Comparison of ENCODE assay signal across 8 cellular contexts in genomic region chr12:12716151-12716844, GRCh38. TPM values are rescaled to one million over a fixed set of nuclear protein-coding genes. Genes with fewer than 3 reads are reported as not detected.
A peak's percentile ranks its signal among the peaks of the same experiment; 100 is the strongest.
DNase-seq lines count a peak whose midpoint lies in the region; ATAC-seq and TF ChIP-seq lines count a peak whose summit lies in the region.

No MANE protein-coding gene starts in this region.

- H3K36me3 Mint-ChIP-seq in activated naive CD8-positive, alpha-beta T cell treated with anti-CD3 and anti-CD28 coated beads, Interleukin-2, amount 50 U/mL, for 24 hours (ENCODE audit: low read depth): peaks cover 33% of the 10 kb centered on the region

- H3K27me3 Mint-ChIP-seq in activated naive CD8-positive, alpha-beta T cell treated with anti-CD3 and anti-CD28 coated beads, Interleukin-2, amount 50 U/mL, for 24 hours: no peaks in the 10 kb centered on the region

- peaks cover 49 to 53% of the 10 kb centered on the region in 2 donors for H3K4me1 ChIP-seq in gastrocnemius medialis

- in situ Hi-C loops in gastrocnemius medialis (cut with MboI; ENCODE audit: low sequenced_read_pairs in 4 of 4): loop anchor here in 2 of 4 donors (25.0 kb wide), 2 partner anchors 329 to 354 kb away; partner anchors contain the start of genes BORCS5 (in 1 of the 2) and MANSC1 (in 1 of the 2)

- H3K9me3 ChIP-seq in KOPT-K1 (ENCODE audit: insufficient read depth, low read length, poor library complexity, severe bottlenecking): no peaks in the 10 kb centered on the region
- H3K9me3 ChIP-seq in gastrocnemius medialis: no peaks in the 10 kb centered on the region

- peak overlapping the region; percentile 72 to 99 (median 92) for H3K4me3 ChIP-seq in gastrocnemius medialis

- TF ChIP-seq POLR2A in gastrocnemius medialis (IDR thresholded peaks at IDR 0.05): no peak

- H3K27ac ChIP-seq in KOPT-K1 (ENCODE audit: low read depth, low read length, poor library complexity, severe bottlenecking) (peak overlapping the region; percentile 94), gastrocnemius medialis (peak overlapping the region; percentile 96 to 99 (median 98))

- peak in 1 of 5 experiments; percentile 2 for TF ChIP-seq CTCF in gastrocnemius medialis (IDR thresholded peaks at IDR 0.05 in 4 of 5, conservative IDR thresholded peaks at IDR 0.05 in 1 of 5)

- no peaks in the 10 kb centered on the region for H3K9me3 Mint-ChIP-seq in activated naive CD8-positive, alpha-beta T cell treated with anti-CD3 and anti-CD28 coated beads, Interleukin-2, amount 50 U/mL, for 24 hours

- H3K27ac Mint-ChIP-seq in activated naive CD8-positive, alpha-beta T cell treated with anti-CD3 and anti-CD28 coated beads, Interleukin-2, amount 50 U/mL, for 24 hours: peak overlapping the region; percentile 89

- intact Hi-C loops in gastrocnemius medialis (cut with DNase I; ENCODE audit: low total_unique reads): loop anchor here (2.0 to 5.0 kb wide), 4 partner anchors 19 to 1994 kb away; partner anchors contain the start of genes APOLD1, ETV6, GPR19 and YBX3

- H3K27me3 ChIP-seq in gastrocnemius medialis: no peaks in the 10 kb centered on the region

- DNase-seq in EL: peak; percentile 49
- DNase-seq in activated naive CD8-positive, alpha-beta T cell treated with anti-CD3 and anti-CD28 coated beads, Interleukin-2, amount 50 U/mL, for 24 hours: no peak
- DNase-seq in hippocampal formation (lab: John Stamatoyannopoulos, UW): peak; percentile 42 to 62
- no peak for DNase-seq in gastrocnemius medialis
- no peak for DNase-seq in activated CD4-positive, CD25-positive, alpha-beta regulatory T cell treated with anti-CD3 and anti-CD28 coated beads, Interleukin-2, amount 50 U/mL, for 72 hours
- DNase-seq in AG08395 (ENCODE audit: low spot score): no peak

- peak overlapping the region; percentile 77 for H3K4me3 Mint-ChIP-seq in activated naive CD8-positive, alpha-beta T cell treated with anti-CD3 and anti-CD28 coated beads, Interleukin-2, amount 50 U/mL, for 24 hours

- ATAC-seq in activated naive CD8-positive, alpha-beta T cell treated with anti-CD3 and anti-CD28 coated beads, Interleukin-2, amount 50 U/mL, for 24 hours: peak; percentile 1
- ATAC-seq in gastrocnemius medialis: peak; percentile 8 to 12
- no peak for ATAC-seq in HG03095 (IDR thresholded peaks at IDR 0.05; ENCODE audit: unreplicated experiment)

- H3K4me1 Mint-ChIP-seq in activated naive CD8-positive, alpha-beta T cell treated with anti-CD3 and anti-CD28 coated beads, Interleukin-2, amount 50 U/mL, for 24 hours: peaks cover 68% of the 10 kb centered on the region

- H3K36me3 ChIP-seq in KOPT-K1 (ENCODE audit: insufficient read depth, low read length): peaks cover 26% of the 10 kb centered on the region
- H3K36me3 ChIP-seq in gastrocnemius medialis: peaks cover 0 to 19% of the 10 kb centered on the region in 2 donors

RNA-seq across cellular contexts. Expression of gene CDKN1B, which starts 0.9 kb away (rescaled TPM):
- total RNA-seq in gastrocnemius medialis: 10 to 100 TPM; 43.6 to 76.4 (median 56.6) TPM

RNA-seq across cellular contexts. Expression of gene GPR19, which starts 20.3 kb away (rescaled TPM):
- not detected for total RNA-seq in gastrocnemius medialis

Comparison
In these comparisons a context has a peak if more than half of its experiments do, and no peak if none do; other contexts are left out.
1. DNase-seq: peak in EL (single experiment) and hippocampal formation (2 of 2); none in activated naive CD8-positive, alpha-beta T cell treated with anti-CD3 and anti-CD28 coated beads, Interleukin-2, amount 50 U/mL, for 24 hours (single experiment), gastrocnemius medialis (0 of 2), activated CD4-positive, CD25-positive, alpha-beta regulatory T cell treated with anti-CD3 and anti-CD28 coated beads, Interleukin-2, amount 50 U/mL, for 72 hours (single experiment) and AG08395 (single experiment).